ENCODE assay signal across 22 cellular contexts in the genomic region with DNA sequence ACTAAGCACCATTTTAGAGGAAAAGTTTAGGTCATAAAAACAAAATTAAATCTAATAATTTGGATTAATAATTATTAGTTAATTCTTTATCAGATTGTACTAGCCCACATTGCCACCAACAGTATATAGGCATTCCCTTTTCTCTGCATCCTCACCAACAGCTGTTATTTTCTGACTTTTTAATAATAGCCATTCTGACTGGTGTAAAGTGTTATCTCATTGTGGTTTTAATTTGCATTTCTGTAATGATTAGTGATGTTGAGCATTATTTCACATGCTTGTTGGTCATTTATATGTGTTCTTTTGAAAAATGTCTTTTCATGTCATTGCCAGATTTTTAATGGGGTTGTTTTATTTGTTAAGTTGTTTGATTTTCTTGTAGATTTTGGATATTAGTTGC.
DNase-seq lines count a peak whose midpoint lies in the region; ATAC-seq, FAIRE-seq and TF ChIP-seq lines count a peak whose summit lies in the region.
"Had no signal": no experiment of that assay in that cellular context is flagged by ENCODE, and none has a peak within 500 bp of the region (broad histone marks: within the 10 kb centered on the region; RNA-seq: fewer than 3 reads in every experiment).

No MANE protein-coding gene starts in this region.

- H3K36me3 Mint-ChIP-seq in chondrocyte (ENCODE audit: low read depth) = no peaks in the 10 kb centered on the region
- H3K36me3 Mint-ChIP-seq: CD14-positive monocyte; CD4-positive, alpha-beta memory T cell; CD4-positive, CD25-positive, alpha-beta regulatory T cell; CD8-positive, alpha-beta memory T cell had no signal

- no peak for DNase-seq in stimulated activated naive CD8-positive, alpha-beta T cell treated with anti-CD3 and anti-CD28 coated beads, Interleukin-15, amount 100 ng/mL, for 72 hours
- DNase-seq in NCI-H2081 (lab: John Stamatoyannopoulos, UW) (no peak), chondrocyte (ENCODE audit: low spot score) (no peak)
- DNase-seq: BE2C; C1 segment of cervical spinal cord; CD4-positive, alpha-beta memory T cell; CD4-positive, CD25-positive, alpha-beta regulatory T cell; CD8-positive, alpha-beta memory T cell; COR-L47; DMS79 treated with DMSO at 0.1 percent for 48 hours; GF-D8 had no signal

- H3K4me1 Mint-ChIP-seq in stimulated activated naive CD8-positive, alpha-beta T cell treated with anti-CD3 and anti-CD28 coated beads, Interleukin-15, amount 100 ng/mL, for 72 hours = no peaks in the 10 kb centered on the region
- no peaks in the 10 kb centered on the region for H3K4me1 Mint-ChIP-seq in chondrocyte (ENCODE audit: low read depth)
- H3K4me1 Mint-ChIP-seq: CD14-positive monocyte; CD4-positive, alpha-beta memory T cell; CD4-positive, CD25-positive, alpha-beta regulatory T cell; CD8-positive, alpha-beta memory T cell had no signal

- TF ChIP-seq CTCF in VCaP (conservative IDR thresholded peaks at IDR 0.05) (no peak), chondrocyte (IDR thresholded peaks at IDR 0.05) (no peak)

- H3K27ac Mint-ChIP-seq in stimulated activated naive CD8-positive, alpha-beta T cell treated with anti-CD3 and anti-CD28 coated beads, Interleukin-15, amount 100 ng/mL, for 72 hours = no peak overlapping the region
- no peak overlapping the region for H3K27ac Mint-ChIP-seq in chondrocyte (ENCODE audit: unreplicated experiment)
- H3K27ac Mint-ChIP-seq: CD14-positive monocyte; CD4-positive, alpha-beta memory T cell; CD4-positive, CD25-positive, alpha-beta regulatory T cell; CD8-positive, alpha-beta memory T cell had no signal

- peaks cover 0 to 14% of the 10 kb centered on the region in 2 donors for H3K9me3 Mint-ChIP-seq in stimulated activated naive CD8-positive, alpha-beta T cell treated with anti-CD3 and anti-CD28 coated beads, Interleukin-15, amount 100 ng/mL, for 72 hours
- peaks cover 5% of the 10 kb centered on the region for H3K9me3 Mint-ChIP-seq in chondrocyte (ENCODE audit: low read depth)

- ATAC-seq in GM18511 (IDR thresholded peaks at IDR 0.05; ENCODE audit: unreplicated experiment) = peak; percentile 50
- peak; percentile 54 for ATAC-seq in GM18870 (IDR thresholded peaks at IDR 0.05; ENCODE audit: unreplicated experiment)
- ATAC-seq in stimulated activated naive CD8-positive, alpha-beta T cell treated with anti-CD3 and anti-CD28 coated beads, Interleukin-15, amount 100 ng/mL, for 72 hours = no peak
- ATAC-seq: A549 had no signal

- no peak overlapping the region for H3K4me3 Mint-ChIP-seq in stimulated activated naive CD8-positive, alpha-beta T cell treated with anti-CD3 and anti-CD28 coated beads, Interleukin-15, amount 100 ng/mL, for 72 hours
- H3K4me3 Mint-ChIP-seq in chondrocyte (ENCODE audit: unreplicated experiment) = no peak overlapping the region
- H3K4me3 Mint-ChIP-seq: CD14-positive monocyte; CD4-positive, alpha-beta memory T cell; CD4-positive, CD25-positive, alpha-beta regulatory T cell; CD8-positive, alpha-beta memory T cell had no signal

- no peaks in the 10 kb centered on the region for H3K27me3 Mint-ChIP-seq in stimulated activated naive CD8-positive, alpha-beta T cell treated with anti-CD3 and anti-CD28 coated beads, Interleukin-15, amount 100 ng/mL, for 72 hours
- peaks cover 2% of the 10 kb centered on the region for H3K27me3 Mint-ChIP-seq in chondrocyte (ENCODE audit: low read depth)
- H3K27me3 Mint-ChIP-seq: CD4-positive, CD25-positive, alpha-beta regulatory T cell; CD8-positive, alpha-beta memory T cell had no signal

- H3K27ac ChIP-seq in VCaP = peak overlapping the region; percentile 82
- H3K27ac ChIP-seq: 22Rv1, A549, BLaER1 had no signal

- peak; percentile 37 for FAIRE-seq in endometrium (lab: Jason Lieb, UNC)
- FAIRE-seq: A549, D721Med, G401.6, GM12891 had no signal
